Comparison of ENCODE assay signal across 19 cellular contexts in genomic region chrX:118183606-118184005, GRCh38.
DNase-seq lines count a peak whose midpoint lies in the region; ATAC-seq, FAIRE-seq and TF ChIP-seq lines count a peak whose summit lies in the region.
"Had no signal": no experiment of that assay in that cellular context is flagged by ENCODE, and none has a peak within 500 bp of the region (broad histone marks: within the 10 kb centered on the region; RNA-seq: fewer than 3 reads in every experiment).

No MANE protein-coding gene starts in this region.

- no peaks in the 10 kb centered on the region for H3K36me3 Mint-ChIP-seq in endothelial cell (ENCODE audit: low read depth, unreplicated experiment)
- no peaks in the 10 kb centered on the region for H3K36me3 Mint-ChIP-seq in activated naive CD4-positive, alpha-beta T cell treated with anti-CD3 and anti-CD28 coated beads, Interleukin-2, amount 10 ng/mL, durations not matched to agents 7 days and 5 days

- peak in 1 of 4 donors; percentile 22 for ATAC-seq in pancreas

- no peak overlapping the region for H3K4me2 ChIP-seq in OCI-LY3 (ENCODE audit: low read length)

- H3K9me3 Mint-ChIP-seq in endothelial cell (ENCODE audit: unreplicated experiment) = no peaks in the 10 kb centered on the region
- no peaks in the 10 kb centered on the region for H3K9me3 Mint-ChIP-seq in activated naive CD4-positive, alpha-beta T cell treated with anti-CD3 and anti-CD28 coated beads, Interleukin-2, amount 10 ng/mL, durations not matched to agents 7 days and 5 days

- DNase-seq in endothelial cell (ENCODE audit: low spot score) (no peak), pancreas (no peak), EL (no peak), globus pallidus (ENCODE audit: low spot score) (no peak)
- no peak for DNase-seq in activated naive CD4-positive, alpha-beta T cell treated with anti-CD3 and anti-CD28 coated beads, Interleukin-2, amount 10 ng/mL, durations not matched to agents 7 days and 5 days
- DNase-seq: activated CD8-positive, alpha-beta memory T cell treated with anti-CD3 and anti-CD28 coated beads for 24 hours; amygdala; C1 segment of cervical spinal cord; KG1; midbrain; NCI-H1417 treated with DMSO at 0.1 percent for 48 hours; NCI-H2227 treated with DMSO at 0.1 percent for 48 hours; nucleus accumbens; stimulated activated CD4-positive, alpha-beta T cell treated with anti-CD3 and anti-CD28 coated beads, Interleukin-4, amount 100 ng/mL, for 1 hour; WERI-Rb-1 had no signal

- H3K4me3 Mint-ChIP-seq in endothelial cell (ENCODE audit: unreplicated experiment) = no peak overlapping the region
- H3K4me3 Mint-ChIP-seq in activated naive CD4-positive, alpha-beta T cell treated with anti-CD3 and anti-CD28 coated beads, Interleukin-2, amount 10 ng/mL, durations not matched to agents 7 days and 5 days = no peak overlapping the region

- H3K9me3 ChIP-seq in OCI-LY3 (ENCODE audit: insufficient read depth, low read length) (no peaks in the 10 kb centered on the region), pancreas (no peaks in the 10 kb centered on the region)
- H3K9me3 ChIP-seq: SJSA1, thoracic aorta had no signal

- 82 to 93% methylated on average over 1 of the region's 1 CpG for WGBS in pancreas, 2 donors

- intact Hi-C loops in pancreas (cut with DNase I) = no loop called here

- H3K27ac ChIP-seq in OCI-LY3 (ENCODE audit: low read length) = no peak overlapping the region
- H3K27ac ChIP-seq in pancreas = no peak overlapping the region
- H3K27ac ChIP-seq: SJSA1, thoracic aorta, WERI-Rb-1 had no signal

- H3K36me3 ChIP-seq in OCI-LY3 (replicated peaks; ENCODE audit: low read depth, low read length) (no peaks in the 10 kb centered on the region), pancreas (no peaks in the 10 kb centered on the region)
- H3K36me3 ChIP-seq: SJSA1, thoracic aorta, WERI-Rb-1 had no signal

- H3K27me3 Mint-ChIP-seq in endothelial cell (ENCODE audit: unreplicated experiment) = no peaks in the 10 kb centered on the region
- H3K27me3 Mint-ChIP-seq in activated naive CD4-positive, alpha-beta T cell treated with anti-CD3 and anti-CD28 coated beads, Interleukin-2, amount 10 ng/mL, durations not matched to agents 7 days and 5 days = no peaks in the 10 kb centered on the region

- FAIRE-seq in pancreas (lab: Jason Lieb, UNC) = peak; percentile 60

- H3K4me3 ChIP-seq in OCI-LY3 (ENCODE audit: low read length) = no peak overlapping the region
- H3K4me3 ChIP-seq in pancreas = no peak overlapping the region
- H3K4me3 ChIP-seq: SJSA1, thoracic aorta had no signal

- H3K27ac Mint-ChIP-seq in endothelial cell (ENCODE audit: unreplicated experiment) = no peak overlapping the region
- no peak overlapping the region for H3K27ac Mint-ChIP-seq in activated naive CD4-positive, alpha-beta T cell treated with anti-CD3 and anti-CD28 coated beads, Interleukin-2, amount 10 ng/mL, durations not matched to agents 7 days and 5 days

- H3K27me3 ChIP-seq in OCI-LY3 (ENCODE audit: low read depth, low read length) (no peaks in the 10 kb centered on the region), pancreas (peaks cover 0 to 3% (median 0%) of the 10 kb centered on the region in 4 donors)
- H3K27me3 ChIP-seq: SJSA1 had no signal

- H3K79me2 ChIP-seq in OCI-LY3 (ENCODE audit: low read length) = no peaks in the 10 kb centered on the region

- TF ChIP-seq CTCF in GM12874 (IDR thresholded peaks at IDR 0.05; ENCODE audit: insufficient read depth, low read depth, low read length) (peak; percentile 17; the same call in 1 of the 2 replicates), OCI-LY3 (IDR thresholded peaks at IDR 0.05; ENCODE audit: low read depth, low read length) (peak; percentile 43), endothelial cell (IDR thresholded peaks at IDR 0.05; ENCODE audit: unreplicated experiment) (peak; percentile 37), pancreas (IDR thresholded peaks at IDR 0.05) (no peak)

- no peaks in the 10 kb centered on the region for H3K4me1 ChIP-seq in OCI-LY3 (ENCODE audit: low read length)
- H3K4me1 ChIP-seq in pancreas = peaks cover 0 to 3% (median 0%) of the 10 kb centered on the region in 3 donors
- H3K4me1 ChIP-seq: SJSA1 had no signal

- no peak overlapping the region for H3K9ac ChIP-seq in OCI-LY3 (ENCODE audit: low read length)

- peaks cover 7% of the 10 kb centered on the region for H3K4me1 Mint-ChIP-seq in endothelial cell (ENCODE audit: unreplicated experiment)
- no peaks in the 10 kb centered on the region for H3K4me1 Mint-ChIP-seq in activated naive CD4-positive, alpha-beta T cell treated with anti-CD3 and anti-CD28 coated beads, Interleukin-2, amount 10 ng/mL, durations not matched to agents 7 days and 5 days

- CTCF ChIA-PET in activated naive CD4-positive, alpha-beta T cell treated with anti-CD3 and anti-CD28 coated beads, Interleukin-2, amount 10 ng/mL, durations not matched to agents 7 days and 5 days (lab: Charles Lee) = no interaction called here

- no peaks in the 10 kb centered on the region for H4K20me1 ChIP-seq in OCI-LY3 (ENCODE audit: insufficient read depth, low read length)

- H2AFZ ChIP-seq in OCI-LY3 (ENCODE audit: low read depth, low read length) = no peak overlapping the region

Comparison
In these comparisons a context has a peak if more than half of its experiments do, and no peak if none do; other contexts are left out.
1. CTCF ChIP-seq: peak in GM12874 (single experiment), OCI-LY3 (single experiment) and endothelial cell (single experiment); none in pancreas (0 of 4).